Comparison of ENCODE assay signal across 8 cellular contexts in the genomic region with DNA sequence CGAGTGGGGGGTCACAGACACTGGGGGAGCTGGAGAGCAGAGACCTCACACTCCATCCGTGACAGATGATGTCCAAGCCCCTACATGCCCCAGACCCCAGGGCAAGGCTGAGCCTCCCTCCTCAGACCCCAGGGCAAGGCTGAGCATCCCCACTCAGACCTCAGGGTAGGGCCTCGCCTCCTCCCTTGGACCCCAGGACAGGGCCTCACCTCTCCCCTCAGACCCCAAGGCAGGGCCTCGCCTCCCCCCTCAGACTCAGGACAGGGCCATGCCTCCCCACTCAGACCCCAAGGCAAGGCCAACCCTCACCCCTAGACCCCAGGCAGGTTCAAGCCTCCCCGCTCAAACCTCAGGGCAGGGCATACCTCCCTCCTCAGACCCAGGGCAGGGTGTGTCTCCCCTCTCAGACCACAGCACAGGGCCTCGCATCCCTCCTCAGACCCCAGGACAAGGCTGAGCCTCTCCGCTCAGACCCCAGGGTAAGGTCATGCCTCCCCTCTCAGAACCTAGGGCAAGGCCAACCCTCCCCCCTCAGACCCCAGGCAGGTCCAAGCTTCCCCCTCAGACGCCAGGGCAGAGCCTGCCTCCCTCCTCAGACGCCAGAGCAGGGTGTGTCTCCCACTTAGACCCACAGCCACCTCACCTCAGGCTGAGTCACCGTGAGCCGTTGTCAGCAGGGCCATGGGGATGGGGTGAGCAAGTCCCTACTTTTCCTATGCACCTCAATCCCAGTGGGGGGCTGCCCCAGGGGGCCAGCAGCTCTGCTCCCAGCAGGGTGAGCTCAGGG. TPM values are rescaled to one million over a fixed set of nuclear protein-coding genes. Genes with fewer than 3 reads are reported as not detected.
A peak's percentile ranks its signal among the peaks of the same experiment; 100 is the strongest.
DNase-seq lines count a peak whose midpoint lies in the region; ATAC-seq and TF ChIP-seq lines count a peak whose summit lies in the region.

No MANE protein-coding gene starts in this region.

- no peak overlapping the region for H3K4me2 ChIP-seq in neural progenitor cell

- H3K9ac ChIP-seq in adipocyte (ENCODE audit: low read length), result peak overlapping the region; percentile 9
- H3K9ac ChIP-seq in neural progenitor cell, result no peak overlapping the region

- H3K9me3 ChIP-seq in adipocyte (ENCODE audit: control insufficient read depth, low read length) (no peaks in the 10 kb centered on the region), neural progenitor cell (ENCODE audit: low read depth) (no peaks in the 10 kb centered on the region)

- H3K4me3 Mint-ChIP-seq in neural progenitor cell, result peak overlapping the region; percentile 35

- H3K36me3 ChIP-seq in adipocyte (ENCODE audit: control insufficient read depth, insufficient read depth, low read length, severe bottlenecking), result no peaks in the 10 kb centered on the region
- no peaks in the 10 kb centered on the region for H3K36me3 ChIP-seq in neural progenitor cell

- H4K20me1 ChIP-seq in neural progenitor cell (ENCODE audit: low read depth), result no peaks in the 10 kb centered on the region

- H2AFZ ChIP-seq in neural progenitor cell (replicated peaks), result no peak overlapping the region

- no peaks in the 10 kb centered on the region for H3K79me2 ChIP-seq in neural progenitor cell (ENCODE audit: low read depth)

- peak overlapping the region; percentile 5; the same call in 1 of the 2 replicates for H3K4me3 ChIP-seq in GM08714 (ENCODE audit: low read length)
- H3K4me3 ChIP-seq in adipocyte (ENCODE audit: low read length), result no peak overlapping the region
- no peak overlapping the region for H3K4me3 ChIP-seq in neural progenitor cell

- no peaks in the 10 kb centered on the region for H3K4me1 Mint-ChIP-seq in neural progenitor cell

- H3K27ac Mint-ChIP-seq in neural progenitor cell, result no peak overlapping the region

- H3K9me3 Mint-ChIP-seq in neural progenitor cell, result no peaks in the 10 kb centered on the region

- DNase-seq in SW480 (ENCODE audit: low spot score) (peak; percentile 55), adipocyte (ENCODE audit: low read depth) (peak; percentile 54), neural progenitor cell (ENCODE audit: low spot score) (no peak), NCI-H1417 (lab: John Stamatoyannopoulos, UW) (no peak), UCSD-AML1 (lab: John Stamatoyannopoulos, UW; ENCODE audit: unreplicated experiment) (no peak)

- ATAC-seq in GM18907 (IDR thresholded peaks at IDR 0.05; ENCODE audit: unreplicated experiment) (no peak), GM18511 (IDR thresholded peaks at IDR 0.05; ENCODE audit: unreplicated experiment) (no peak)

- H3K4me1 ChIP-seq in adipocyte (ENCODE audit: control insufficient read depth, insufficient read depth, low read length), result peaks cover 9% of the 10 kb centered on the region
- no peaks in the 10 kb centered on the region for H3K4me1 ChIP-seq in neural progenitor cell

- no peak overlapping the region for H3K27ac ChIP-seq in neural progenitor cell

- H3K27me3 ChIP-seq in adipocyte (replicated peaks; ENCODE audit: control insufficient read depth, insufficient read depth, low read length) (no peaks in the 10 kb centered on the region), neural progenitor cell (no peaks in the 10 kb centered on the region)

- no peaks in the 10 kb centered on the region for H3K27me3 Mint-ChIP-seq in neural progenitor cell (ENCODE audit: insufficient read depth, low read depth)

- H3F3A ChIP-seq in neural progenitor cell (ENCODE audit: low read depth), result no peaks in the 10 kb centered on the region

- TF ChIP-seq CTCF in neural progenitor cell (IDR thresholded peaks at IDR 0.05), result no peak

- no peaks in the 10 kb centered on the region for H3K36me3 Mint-ChIP-seq in neural progenitor cell

RNA-seq across cellular contexts. Expression of a gene that starts 1.7 kb away (rescaled TPM):
- not detected in 2 replicates for total RNA-seq in neural progenitor cell (ENCODE audit: low replicate concordance)

RNA-seq across cellular contexts. Expression of a gene that starts 8.8 kb away (rescaled TPM):
- total RNA-seq in neural progenitor cell (ENCODE audit: low replicate concordance), result 12.2 and 50.8 TPM in 2 replicates

RNA-seq across cellular contexts. Expression of a gene that starts 41.1 kb away (rescaled TPM):
- not detected in 2 replicates for total RNA-seq in neural progenitor cell (ENCODE audit: low replicate concordance)

RNA-seq across cellular contexts. Expression of a gene that starts 47.6 kb away (rescaled TPM):
- 7.9 and 16.1 TPM in 2 replicates for total RNA-seq in neural progenitor cell (ENCODE audit: low replicate concordance)

Comparison
In these comparisons a context has a peak if more than half of its experiments do, and no peak if none do; other contexts are left out.
1. DNase-seq: peak in SW480 (single experiment) and adipocyte (single experiment); none in neural progenitor cell (single experiment), NCI-H1417 (0 of 3) and UCSD-AML1 (single experiment).